ENCODE assay signal across 19 cellular contexts in the genomic region with DNA sequence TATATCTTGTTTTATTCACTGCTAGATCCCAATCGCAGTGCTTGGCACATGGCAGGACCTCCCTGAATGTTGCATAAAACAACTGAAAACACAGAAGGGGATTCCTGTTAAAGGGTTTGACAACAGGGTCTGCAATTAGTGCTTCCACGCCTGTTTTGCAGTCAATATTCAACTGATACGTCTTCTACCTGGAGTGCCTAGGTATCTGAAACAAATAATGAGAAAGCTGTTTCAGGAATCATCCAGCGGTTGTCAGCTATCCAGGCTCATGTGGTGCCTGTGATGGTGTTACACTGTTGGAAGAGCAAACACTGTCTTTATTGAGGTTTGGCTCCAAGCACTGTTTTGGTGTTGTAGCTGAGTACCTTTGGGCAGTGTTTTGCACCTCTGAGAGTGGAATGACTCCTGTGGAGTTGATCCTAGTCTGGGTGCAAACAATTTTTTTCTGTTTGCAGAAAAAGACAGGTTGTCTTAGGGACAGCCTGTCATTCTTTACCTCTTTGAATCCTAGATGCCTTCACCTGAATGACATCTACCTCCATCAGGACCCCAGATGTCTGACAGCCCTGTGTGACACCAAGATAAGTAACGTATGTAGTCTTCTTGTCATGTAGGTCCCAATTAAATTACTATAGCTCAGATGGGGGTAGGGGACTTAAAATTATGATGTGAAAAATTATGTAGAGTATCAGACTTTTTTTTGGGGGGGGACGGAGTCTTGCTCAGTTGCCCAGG. TPM values are rescaled to one million over a fixed set of nuclear protein-coding genes. Genes with fewer than 3 reads are reported as not detected.
DNase-seq lines count a peak whose midpoint lies in the region; ATAC-seq, FAIRE-seq and TF ChIP-seq lines count a peak whose summit lies in the region.
"Had no signal": no experiment of that assay in that cellular context is flagged by ENCODE, and none has a peak within 500 bp of the region (broad histone marks: within the 10 kb centered on the region; RNA-seq: fewer than 3 reads in every experiment).

No MANE protein-coding gene starts in this region.

- intact Hi-C loops in K562 (cut with micrococcal nuclease) = no loop called here

- no peak for TF ChIP-seq RAD21 in K562 (CRISPR knock-in tag; conservative IDR thresholded peaks at IDR 0.05 in 1 of 2, IDR thresholded peaks at IDR 0.05 in 1 of 2)

- CTCF ChIA-PET in K562 (lab: Yijun Ruan, JAX; ENCODE audit: low intra/inter-chr PET ratio) = no interaction called here

- 62% methylated on average over 6 of the region's 6 CpGs for WGBS in K562 (ENCODE audit: insufficient coverage, low coverage, missing lambda C conversion rate)

- H3K4me2 ChIP-seq in BLaER1 (peak overlapping the region; percentile 89; the same call in 1 of the 2 replicates), K562 (ENCODE audit: insufficient read depth, low read length) (peak overlapping the region; percentile 47)

- H3K4me3 ChIP-seq in BLaER1 (no peak overlapping the region), GM12864 (ENCODE audit: low read depth, low read length) (peak overlapping the region; percentile 21), NT2/D1 (ENCODE audit: insufficient read length, low read depth) (no peak overlapping the region), K562 (peak overlapping the region; percentile 72; the same call in 1 of the 2 replicates)
- H3K4me3 ChIP-seq: heart right ventricle, suprapubic skin had no signal

- H3K79me2 ChIP-seq in K562 (ENCODE audit: control insufficient read depth, insufficient read depth, low read length) = peaks cover 86% of the 10 kb centered on the region

- no peak overlapping the region for H2AFZ ChIP-seq in K562 (ENCODE audit: low read depth, low read length)

- no peak for TF ChIP-seq CTCF in GM12864 (IDR thresholded peaks at IDR 0.05; ENCODE audit: low read depth, low read length, missing control alignments)
- TF ChIP-seq CTCF in K562 (IDR thresholded peaks at IDR 0.05 in 2 of 3, conservative IDR thresholded peaks at IDR 0.05 in 1 of 3; ENCODE audit: insufficient read depth in 2 of 3, low read depth in 1 of 3, low read length in 3 of 3) = no peak

- H3K27ac ChIP-seq in BLaER1 (no peak overlapping the region; the same call in 1 of the 2 replicates), K562 (ENCODE audit: extremely low read depth, low read depth, low read length) (peak overlapping the region; percentile 37; the same call in 2 of the 3 replicates), substantia nigra (ENCODE audit: low read depth, low read length, poor library complexity, severe bottlenecking) (no peak overlapping the region)
- H3K27ac ChIP-seq: suprapubic skin had no signal

- no peak for FAIRE-seq in K562 (lab: Jason Lieb, UNC)
- FAIRE-seq: keratinocyte had no signal

- H3K9ac ChIP-seq in BLaER1 (peak overlapping the region; percentile 32; the same call in 1 of the 2 replicates), NT2/D1 (ENCODE audit: insufficient read length, low read depth) (peak overlapping the region; percentile 61), K562 (ENCODE audit: insufficient read depth in 1 of 2, low read depth in 2 of 2, low read length in 2 of 2) (peak overlapping the region; percentile 9 to 89; a peak in 3 of 4 replicates)

- H3K27me3 ChIP-seq in BLaER1 (no peaks in the 10 kb centered on the region), NT2/D1 (ENCODE audit: insufficient read depth, insufficient read length) (no peaks in the 10 kb centered on the region), K562 (ENCODE audit: control insufficient read depth in 2 of 2, insufficient read depth in 2 of 2, low read length in 2 of 2) (no peaks in the 10 kb centered on the region)
- H3K27me3 ChIP-seq: heart right ventricle, suprapubic skin had no signal

- POLR2A ChIA-PET in K562 (lab: Yijun Ruan, JAX) = no interaction called here

- H3K4me1 ChIP-seq in BLaER1 (peaks cover 71% of the 10 kb centered on the region), NT2/D1 (ENCODE audit: insufficient read depth, insufficient read length) (peaks cover 2% of the 10 kb centered on the region), K562 (replicated peaks in 1 of 2; ENCODE audit: control insufficient read depth in 2 of 2, insufficient read depth in 2 of 2, low read length in 2 of 2) (peaks cover 6 to 29% of the 10 kb centered on the region in 2 experiments)

- H3K36me3 ChIP-seq in BLaER1 (peaks cover 86% of the 10 kb centered on the region), NT2/D1 (ENCODE audit: insufficient read depth, insufficient read length, low read length) (peaks cover 92% of the 10 kb centered on the region), K562 (ENCODE audit: control insufficient read depth, insufficient read depth, low read length) (peaks cover 86% of the 10 kb centered on the region)

- peaks cover 2% of the 10 kb centered on the region for H3K9me1 ChIP-seq in K562 (ENCODE audit: control insufficient read depth, insufficient read depth, low read length)

- ATAC-seq in K562 = no peak
- no peak for ATAC-seq in HG03095 (IDR thresholded peaks at IDR 0.05; ENCODE audit: unreplicated experiment)
- ATAC-seq: heart right ventricle; naive thymus-derived CD8-positive, alpha-beta T cell had no signal

- BruUV-seq in K562 (replicated peaks; lab: Mats Ljungman, UMichigan) = no TSS peak

- peaks cover 86% of the 10 kb centered on the region for H4K20me1 ChIP-seq in BLaER1
- H4K20me1 ChIP-seq in K562 (replicated peaks; ENCODE audit: control insufficient read depth, insufficient read depth, low read length) = no peaks in the 10 kb centered on the region

- H3K9me3 ChIP-seq in BLaER1 = no peaks in the 10 kb centered on the region
- H3K9me3 ChIP-seq in NT2/D1 (ENCODE audit: insufficient read depth, low read length) = no peaks in the 10 kb centered on the region
- no peaks in the 10 kb centered on the region for H3K9me3 ChIP-seq in K562 (replicated peaks; ENCODE audit: control insufficient read depth, insufficient read depth, low read depth, low read length)
- H3K9me3 ChIP-seq: heart right ventricle, suprapubic skin had no signal

- no peak; the same call in 1 of the 2 replicates for TF ChIP-seq POLR2A in K562 (conservative IDR thresholded peaks at IDR 0.05)

- in situ Hi-C loops in K562 (cut with MboI) = no loop called here

- no peak for TF ChIP-seq EP300 in K562 (IDR thresholded peaks at IDR 0.05; ENCODE audit: low read length)

- DNase-seq in GM12864 (ENCODE audit: low read depth) (no peak), NT2/D1 (ENCODE audit: low read depth, low spot score) (no peak), K562 (ENCODE audit: extremely low read depth in 1 of 4, low spot score in 3 of 4) (no peak), dedifferentiated amniotic fluid mesenchymal stem cell (ENCODE audit: extremely low spot score) (no peak), substantia nigra (lab: John Stamatoyannopoulos, UW) (no peak), mesenteric fat pad (ENCODE audit: low spot score) (no peak)
- DNase-seq: activated CD4-positive, alpha-beta memory T cell treated with anti-CD3 and anti-CD28 coated beads, Interleukin-2, amount 10 ng/mL, durations not matched to agents 7 days and 5 days; activated gamma-delta T cell; anterior cingulate cortex; effector memory CD4-positive, alpha-beta T cell; heart right ventricle; mammary epithelial cell; naive thymus-derived CD8-positive, alpha-beta T cell; NCI-H187 treated with DMSO at 0.1 percent for 48 hours; stimulated activated CD4-positive, alpha-beta T cell treated with anti-CD3 and anti-CD28 coated beads, Interleukin-4, amount 100 ng/mL, for 1 hour had no signal

TF ChIP-seq in K562, 482 proteins besides CTCF, POLR2A, EP300 and RAD21:
- TF ChIP-seq SIRT6 (IDR thresholded peaks at IDR 0.05; ENCODE audit: low read depth, low read length) (peak; percentile 13), POLR2AphosphoS5 (IDR thresholded peaks at IDR 0.05; ENCODE audit: control insufficient read depth, insufficient read depth, low read depth, low read length) (peak; percentile 57; the same call in 1 of the 2 replicates), SRSF3 (IDR thresholded peaks at IDR 0.05; ENCODE audit: insufficient read depth, low read length) (no peak), NR3C1 (CRISPR knock-in tag; IDR thresholded peaks at IDR 0.05) (no peak), ERF (CRISPR knock-in tag; IDR thresholded peaks at IDR 0.05) (no peak), HDAC6 (IDR thresholded peaks at IDR 0.05; ENCODE audit: low read depth, low read length) (no peak)

RNA-seq across cellular contexts. Expression of a gene that starts 14.8 kb away (rescaled TPM):
- 196 and 552 TPM in 2 replicates for total RNA-seq in K562 (2011; cell fraction: chromatin; rRNA removed; ENCODE audit: low replicate concordance)
- 73.5 and 120 TPM in 2 replicates for total RNA-seq in K562 (2011; cell fraction: nucleolus; rRNA removed)
- total RNA-seq in K562 (2011; cell fraction: nucleoplasm; rRNA removed) = 284 and 429 TPM in 2 replicates
- 112 and 234 TPM in 2 replicates for total RNA-seq in K562 (2014; rRNA removed)
- total RNA-seq in K562 (2014; rRNA removed; fragmentation: Illumina TruSeq; extraction: Trizol) = 425 and 528 TPM in 2 replicates
- 378 and 402 TPM in 2 replicates for total RNA-seq in K562 (2015; rRNA removed; fragmentation: Illumina TruSeq; extraction: Trizol)
- total RNA-seq in K562 (2021) = 179 and 209 TPM in 2 replicates
- 194 and 263 TPM in 2 replicates for polyA plus RNA-seq in K562 (2011; rRNA removed)
- polyA plus RNA-seq in K562 (2011; cell fraction: cytosol; rRNA removed) = 69.5 and 129 TPM in 2 replicates
- polyA plus RNA-seq in K562 (2011; cell fraction: nucleus; rRNA removed) = 124 and 148 TPM in 2 replicates
- polyA plus RNA-seq in K562 (2012) = 190 and 210 TPM in 2 replicates
- 232 and 298 TPM in 2 replicates for polyA plus RNA-seq in K562 (2014; fragmentation: Illumina TruSeq; extraction: Trizol)
- 100 to 1,000 TPM; 150 to 299 TPM for polyA plus RNA-seq in K562 (2014; fragmentation: Nextera tagmentation; extraction: Ambion mirVana)
- polyA plus RNA-seq in K562 (2014; rRNA removed) = 205 and 218 TPM in 2 replicates
- polyA minus RNA-seq in K562 (2011; rRNA and poly(A)+ RNA removed) = 405 and 437 TPM in 2 replicates
- 193 and 262 TPM in 2 replicates for polyA minus RNA-seq in K562 (2011; cell fraction: cytosol; rRNA and poly(A)+ RNA removed)
- polyA minus RNA-seq in K562 (2011; cell fraction: nucleus; rRNA and poly(A)+ RNA removed) = 99.6 and 227 TPM in 2 replicates
- 115 TPM for total RNA-seq in mesenteric fat pad

Comparison
In these comparisons a context has a peak if more than half of its experiments do, and no peak if none do; other contexts are left out.
1. H3K4me3 ChIP-seq: peak in GM12864 (single experiment) and K562 (single experiment); none in BLaER1 (single experiment) and NT2/D1 (single experiment).
2. Peak in every context shown above with its lines, with median percentiles within 50 percentile points of each other: H3K9ac ChIP-seq.